In genomic region chr15:65055201-65055870, GRCh38 we compare ENCODE assay signal across 8 cellular contexts. TPM values are rescaled to one million over a fixed set of nuclear protein-coding genes. Genes with fewer than 3 reads are reported as not detected.
DNase-seq lines count a peak whose midpoint lies in the region; ATAC-seq and TF ChIP-seq lines count a peak whose summit lies in the region.

No MANE protein-coding gene starts in this region.

- H3K4me2 ChIP-seq in mammary epithelial cell (ENCODE audit: insufficient read depth, low read depth, low read length), result no peak overlapping the region

- ATAC-seq in right lobe of liver (peak; percentile 83 to 93 (median 86)), HG03520 (IDR thresholded peaks at IDR 0.05; ENCODE audit: unreplicated experiment) (no peak)

- BruUV-seq in mammary epithelial cell (replicated peaks; lab: Mats Ljungman, UMichigan), result no TSS peak

- CTCF ChIA-PET in mammary epithelial cell (lab: Charles Lee; ENCODE audit: low non-redundant PET), result interaction anchor here (2.0 kb wide), 1 partner anchor 46 kb away, joined by 7 read pairs; no protein-coding TSS in a partner anchor

- H3K4me3 ChIP-seq in breast epithelium (no peak overlapping the region), mammary epithelial cell (replicated peaks in 1 of 3; ENCODE audit: insufficient read depth in 1 of 3, low read depth in 2 of 3, low read length in 3 of 3) (no peak overlapping the region), choroid plexus epithelial cell (ENCODE audit: low read depth, low read length) (no peak overlapping the region), right lobe of liver (no peak overlapping the region), vagina (no peak overlapping the region)

- WGBS in mammary epithelial cell (ENCODE audit: low coverage, missing lambda C conversion rate), result 54% methylated on average over 6 of the region's 6 CpGs
- WGBS in right lobe of liver (ENCODE audit: insufficient coverage, low coverage, low lambda C conversion rate, missing lambda C conversion rate), result 21% methylated on average over 2 of the region's 6 CpGs

- H3K4me1 ChIP-seq in breast epithelium, result no peaks in the 10 kb centered on the region
- H3K4me1 ChIP-seq in mammary epithelial cell (ENCODE audit: insufficient read depth, low read length), result peaks cover 8% of the 10 kb centered on the region
- H3K4me1 ChIP-seq in right lobe of liver, result peaks cover 0 to 31% (median 7%) of the 10 kb centered on the region in 4 donors
- peaks cover 32% of the 10 kb centered on the region for H3K4me1 ChIP-seq in vagina

- DNase-seq in breast epithelium (ENCODE audit: low spot score in 2 of 2) (no peak), mammary epithelial cell (no peak), choroid plexus epithelial cell (ENCODE audit: low read depth) (peak; percentile 84), right lobe of liver (peak; percentile 75 to 92 (median 90)), vagina (ENCODE audit: extremely low spot score in 2 of 2) (peak in 1 of 2 donors; percentile 84), NCI-H146 treated with DMSO at 0.1 percent for 48 hours (lab: John Stamatoyannopoulos, UW; ENCODE audit: unreplicated experiment) (no peak)
- DNase-seq in activated CD4-positive, alpha-beta T cell treated with anti-CD3 and anti-CD28 coated beads for 1 hour, result no peak

- TF ChIP-seq CTCF in breast epithelium (IDR thresholded peaks at IDR 0.05) (no peak), mammary epithelial cell (conservative IDR thresholded peaks at IDR 0.05 in 1 of 2, IDR thresholded peaks at IDR 0.05 in 1 of 2; ENCODE audit: extremely low read depth in 1 of 2, insufficient read depth in 1 of 2, low read depth in 1 of 2, low read length in 2 of 2) (no peak), choroid plexus epithelial cell (conservative IDR thresholded peaks at IDR 0.05; ENCODE audit: low read depth, low read length) (no peak), right lobe of liver (IDR thresholded peaks at IDR 0.05) (no peak), vagina (IDR thresholded peaks at IDR 0.05) (no peak)

- intact Hi-C loops in breast epithelium (cut with DNase I; ENCODE audit: low total_unique reads) (no loop called here), mammary epithelial cell (cut with micrococcal nuclease) (no loop called here), right lobe of liver (cut with DNase I) (no loop called here), vagina (cut with DNase I) (no loop called here)

- H3K36me3 ChIP-seq in breast epithelium, result no peaks in the 10 kb centered on the region
- no peaks in the 10 kb centered on the region for H3K36me3 ChIP-seq in mammary epithelial cell (ENCODE audit: insufficient read depth, low read length)
- H3K36me3 ChIP-seq in right lobe of liver, result no peaks in the 10 kb centered on the region
- H3K36me3 ChIP-seq in vagina, result peaks cover 0 to 13% of the 10 kb centered on the region in 2 donors

- no peaks in the 10 kb centered on the region for H3K9me3 ChIP-seq in breast epithelium
- H3K9me3 ChIP-seq in mammary epithelial cell (replicated peaks; ENCODE audit: insufficient read depth, low read length), result no peaks in the 10 kb centered on the region
- H3K9me3 ChIP-seq in right lobe of liver, result no peaks in the 10 kb centered on the region
- H3K9me3 ChIP-seq in vagina, result no peaks in the 10 kb centered on the region

- H2AFZ ChIP-seq in mammary epithelial cell (ENCODE audit: low read depth, low read length), result no peak overlapping the region

- dilution Hi-C loops in mammary epithelial cell (cut with HindIII; ENCODE audit: low sequenced_read_pairs), result no loop called here

- peak overlapping the region; percentile 21 to 70 for H3K27ac ChIP-seq in breast epithelium
- no peak overlapping the region for H3K27ac ChIP-seq in mammary epithelial cell (ENCODE audit: insufficient read depth, low read depth, low read length)
- H3K27ac ChIP-seq in right lobe of liver, result peak overlapping the region; percentile 4 to 85 (median 33)
- H3K27ac ChIP-seq in vagina, result peak overlapping the region; percentile 55

- no peak overlapping the region for H3K9ac ChIP-seq in mammary epithelial cell (ENCODE audit: insufficient read depth, low read length)

- TF ChIP-seq POLR2A in breast epithelium (IDR thresholded peaks at IDR 0.05) (no peak), right lobe of liver (IDR thresholded peaks at IDR 0.05) (no peak), vagina (IDR thresholded peaks at IDR 0.05) (no peak)

- no peaks in the 10 kb centered on the region for H3K27me3 ChIP-seq in breast epithelium
- no peaks in the 10 kb centered on the region for H3K27me3 ChIP-seq in mammary epithelial cell (ENCODE audit: insufficient read depth, low read length)
- no peaks in the 10 kb centered on the region for H3K27me3 ChIP-seq in right lobe of liver
- H3K27me3 ChIP-seq in vagina, result no peaks in the 10 kb centered on the region

- in situ Hi-C loops in mammary epithelial cell (cut with MboI; ENCODE audit: low sequenced_read_pairs in 2 of 2), result no loop called here

- H3K79me2 ChIP-seq in mammary epithelial cell (ENCODE audit: insufficient read depth, low read length), result no peaks in the 10 kb centered on the region

- H4K20me1 ChIP-seq in mammary epithelial cell (ENCODE audit: insufficient read depth, low read length), result no peaks in the 10 kb centered on the region

RNA-seq across cellular contexts. Expression of gene SLC51B, which starts 10.1 kb away (rescaled TPM):
- not detected for total RNA-seq in breast epithelium
- total RNA-seq in mammary epithelial cell, result not detected
- not detected for polyA plus RNA-seq in mammary epithelial cell
- not detected for polyA minus RNA-seq in mammary epithelial cell
- total RNA-seq in right lobe of liver, result 10 to 100 TPM in 1 of 6 experiments, 1 to 10 TPM in 4, under 1 TPM in 1; 0.32 to 10.1 (median 2.7) TPM
- total RNA-seq in vagina, result not detected

RNA-seq across cellular contexts. Expression of gene RASL12, which starts 12.5 kb away (rescaled TPM):
- total RNA-seq in breast epithelium (10 to 100 TPM; 12.6 to 20.6 (median 20.3) TPM), mammary epithelial cell (not detected), right lobe of liver (1 to 10 TPM in 1 of 6 experiments, under 1 TPM in 5; 0.07 to 1.5 (median 0.24) TPM), vagina (85.7 TPM)
- 0.09 TPM for polyA plus RNA-seq in mammary epithelial cell
- not detected for polyA minus RNA-seq in mammary epithelial cell

RNA-seq across cellular contexts. Expression of gene KBTBD13, which starts 21.2 kb away (rescaled TPM):
- total RNA-seq in breast epithelium (under 1 TPM in 2 of 3 donors, not detected in 1; 0.15 to 0.33 TPM), mammary epithelial cell (not detected), right lobe of liver (not detected), vagina (not detected)
- polyA plus RNA-seq in mammary epithelial cell, result not detected
- polyA minus RNA-seq in mammary epithelial cell, result not detected

RNA-seq across cellular contexts. Expression of gene MTFMT, which starts 25.9 kb away (rescaled TPM):
- total RNA-seq in breast epithelium (10 to 100 TPM; 23.7 to 28.5 (median 28.4) TPM), mammary epithelial cell (10 to 100 TPM; 22.5 to 27.2 TPM), right lobe of liver (10 to 100 TPM in 5 of 6 experiments, 1 to 10 TPM in 1; 9.2 to 24.3 (median 13.0) TPM), vagina (18.7 TPM)
- 14.9 TPM for polyA plus RNA-seq in mammary epithelial cell
- polyA minus RNA-seq in mammary epithelial cell, result 14.0 TPM

RNA-seq across cellular contexts. Expression of gene UBAP1L, which starts 59.7 kb away (rescaled TPM):
- total RNA-seq in breast epithelium (1 to 10 TPM; 3.7 to 10.0 (median 7.2) TPM), mammary epithelial cell (1 to 10 TPM; 2.3 TPM), right lobe of liver (1 to 10 TPM; 1.6 to 5.9 (median 3.0) TPM), vagina (5.4 TPM)
- 0.31 TPM for polyA plus RNA-seq in mammary epithelial cell
- polyA minus RNA-seq in mammary epithelial cell, result 0.83 TPM

Comparison
In these comparisons a context has a peak if more than half of its experiments do, and no peak if none do; other contexts are left out.
1. RNA of gene RASL12, which starts 12.5 kb away (total RNA-seq): 85.7 TPM in vagina (single experiment) and 12.6 to 20.6 TPM in breast epithelium; 0.07 to 1.5 TPM in right lobe of liver and not detected in mammary epithelial cell; every median in the first group is over 4 times any median in the second.
2. DNase-seq: peak in choroid plexus epithelial cell (single experiment) and right lobe of liver (3 of 3); none in breast epithelium (0 of 2), mammary epithelial cell (single experiment), NCI-H146 treated with DMSO at 0.1 percent for 48 hours (single experiment) and activated CD4-positive, alpha-beta T cell treated with anti-CD3 and anti-CD28 coated beads for 1 hour (single experiment).